Comparison of ENCODE assay signal across 29 cellular contexts in genomic region chr18:68507781-68508180, GRCh38.
DNase-seq lines count a peak whose midpoint lies in the region; ATAC-seq and TF ChIP-seq lines count a peak whose summit lies in the region.
"Had no signal": no experiment of that assay in that cellular context is flagged by ENCODE, and none has a peak within 500 bp of the region (broad histone marks: within the 10 kb centered on the region; RNA-seq: fewer than 3 reads in every experiment).

No MANE protein-coding gene starts in this region.

- H3K4me1 Mint-ChIP-seq in activated CD4-positive, alpha-beta T cell treated with anti-CD3 and anti-CD28 coated beads, Interleukin-2, amount 10 ng/mL, durations not matched to agents 24 days and 14 days, result no peaks in the 10 kb centered on the region
- H3K4me1 Mint-ChIP-seq in T-cell, result no peaks in the 10 kb centered on the region
- H3K4me1 Mint-ChIP-seq: immature natural killer cell; memory B cell; stimulated activated naive B cell treated with anti-CD40 and anti-IgM and Interleukin-4, amounts not matched to agents 10 μg/mL and 1 μg/mL and 100 μg/mL, for 72 hours had no signal

- H3K79me2 ChIP-seq in ACC112 (ENCODE audit: control insufficient read depth, insufficient read depth, low read length, unreplicated experiment), result no peaks in the 10 kb centered on the region

- DNase-seq in astrocyte of the spinal cord (ENCODE audit: low read depth, low spot score) (peak; percentile 32), fibroblast of the aortic adventitia (ENCODE audit: low read depth) (peak; percentile 49), pons (ENCODE audit: low spot score) (peak; percentile 7), occipital lobe (lab: John Stamatoyannopoulos, UW) (no peak), cerebellar cortex (ENCODE audit: low spot score) (no peak), T-cell (no peak)
- no peak for DNase-seq in activated CD4-positive, alpha-beta T cell treated with anti-CD3 and anti-CD28 coated beads, Interleukin-2, amount 10 ng/mL, durations not matched to agents 24 days and 14 days
- DNase-seq: activated CD4-positive, alpha-beta memory T cell treated with anti-CD3 and anti-CD28 coated beads for 36 hours; activated CD4-positive, CD25-positive, alpha-beta regulatory T cell treated with anti-CD3 and anti-CD28 coated beads, Interleukin-2, amount 50 U/mL, for 72 hours; activated CD8-positive, alpha-beta memory T cell treated with anti-CD3 and anti-CD28 coated beads, Interleukin-2, amount 50 U/mL, for 48 hours; activated naive CD4-positive, alpha-beta T cell treated with anti-CD3 and anti-CD28 coated beads, Interleukin-2, amount 50 U/mL, for 16 hours; colonic mucosa; effector memory CD4-positive, alpha-beta T cell; erythroblast; GOT3; immature natural killer cell; NCI-H1436 treated with DMSO at 0.1 percent for 48 hours; NCI-H226; NCI-H69; psoas muscle; SHP77; sigmoid colon; stimulated activated CD4-positive, alpha-beta T cell treated with anti-CD3 and anti-CD28 coated beads, Interleukin-15, amount 100 ng/mL, for 24 hours; stimulated activated naive B cell treated with anti-CD40 and anti-IgM and Interleukin-4, amounts not matched to agents 10 μg/mL and 1 μg/mL and 100 μg/mL, for 72 hours; upper lobe of right lung had no signal

- ATAC-seq in T-cell (replicated peaks in 1 of 4), result no peak
- ATAC-seq: left lobe of liver; psoas muscle; stimulated activated naive B cell treated with anti-CD40 and anti-IgM and Interleukin-4, amounts not matched to agents 10 μg/mL and 1 μg/mL and 100 μg/mL, for 72 hours; upper lobe of right lung had no signal

- H3K4me3 ChIP-seq in ACC112 (ENCODE audit: low read depth, low read length) (no peak overlapping the region), astrocyte of the spinal cord (ENCODE audit: low read depth, low read length) (no peak overlapping the region), fibroblast of the aortic adventitia (ENCODE audit: low read depth, low read length) (no peak overlapping the region)
- H3K4me3 ChIP-seq: colonic mucosa, psoas muscle, sigmoid colon, suprapubic skin, upper lobe of right lung had no signal

- H3K36me3 Mint-ChIP-seq in activated CD4-positive, alpha-beta T cell treated with anti-CD3 and anti-CD28 coated beads, Interleukin-2, amount 10 ng/mL, durations not matched to agents 24 days and 14 days (ENCODE audit: low read depth), result no peaks in the 10 kb centered on the region
- H3K36me3 Mint-ChIP-seq in T-cell, result no peaks in the 10 kb centered on the region
- H3K36me3 Mint-ChIP-seq: activated CD4-positive, alpha-beta memory T cell treated with anti-CD3 and anti-CD28 coated beads for 36 hours; immature natural killer cell; memory B cell; stimulated activated naive B cell treated with anti-CD40 and anti-IgM and Interleukin-4, amounts not matched to agents 10 μg/mL and 1 μg/mL and 100 μg/mL, for 72 hours had no signal

- in situ Hi-C loops in astrocyte of the spinal cord (cut with HindIII; ENCODE audit: low sequenced_read_pairs), result no loop called here

- H3K27me3 Mint-ChIP-seq in activated CD4-positive, alpha-beta T cell treated with anti-CD3 and anti-CD28 coated beads, Interleukin-2, amount 10 ng/mL, durations not matched to agents 24 days and 14 days, result no peaks in the 10 kb centered on the region
- H3K27me3 Mint-ChIP-seq in T-cell, result no peaks in the 10 kb centered on the region
- H3K27me3 Mint-ChIP-seq: activated CD4-positive, alpha-beta memory T cell treated with anti-CD3 and anti-CD28 coated beads for 36 hours; memory B cell; stimulated activated naive B cell treated with anti-CD40 and anti-IgM and Interleukin-4, amounts not matched to agents 10 μg/mL and 1 μg/mL and 100 μg/mL, for 72 hours had no signal

- H3K36me3 ChIP-seq in ACC112 (ENCODE audit: insufficient read depth, low read length), result no peaks in the 10 kb centered on the region
- H3K36me3 ChIP-seq: colonic mucosa, sigmoid colon, suprapubic skin, upper lobe of right lung had no signal

- intact Hi-C loops in activated CD4-positive, alpha-beta T cell treated with anti-CD3 and anti-CD28 coated beads, Interleukin-2, amount 10 ng/mL, durations not matched to agents 24 days and 14 days (cut with micrococcal nuclease), result no loop called here

- POLR2A ChIA-PET in T-cell (lab: Charles Lee), result no interaction called here

- H3K4me1 ChIP-seq in ACC112 (ENCODE audit: control insufficient read depth, insufficient read depth, low read length, unreplicated experiment), result no peaks in the 10 kb centered on the region
- H3K4me1 ChIP-seq: colonic mucosa, psoas muscle, suprapubic skin, upper lobe of right lung had no signal

- H3K27me3 ChIP-seq in ACC112 (ENCODE audit: insufficient read depth, low read length), result no peaks in the 10 kb centered on the region
- H3K27me3 ChIP-seq: colonic mucosa, sigmoid colon, suprapubic skin, upper lobe of right lung had no signal

- TF ChIP-seq CTCF in astrocyte of the spinal cord (IDR thresholded peaks at IDR 0.05; ENCODE audit: low read depth, low read length) (no peak), fibroblast of the aortic adventitia (IDR thresholded peaks at IDR 0.05; ENCODE audit: insufficient read depth, low read length) (no peak)

- H2AFZ ChIP-seq in ACC112 (ENCODE audit: low read length, unreplicated experiment), result peak overlapping the region; percentile 62

- H3K27ac ChIP-seq in ACC112 (ENCODE audit: low read depth, low read length), result no peak overlapping the region
- H3K27ac ChIP-seq: colonic mucosa, psoas muscle, suprapubic skin, upper lobe of right lung had no signal

- H3K27ac Mint-ChIP-seq in activated CD4-positive, alpha-beta T cell treated with anti-CD3 and anti-CD28 coated beads, Interleukin-2, amount 10 ng/mL, durations not matched to agents 24 days and 14 days, result no peak overlapping the region
- H3K27ac Mint-ChIP-seq in T-cell, result no peak overlapping the region
- H3K27ac Mint-ChIP-seq: activated CD4-positive, alpha-beta memory T cell treated with anti-CD3 and anti-CD28 coated beads for 36 hours; immature natural killer cell; memory B cell; stimulated activated naive B cell treated with anti-CD40 and anti-IgM and Interleukin-4, amounts not matched to agents 10 μg/mL and 1 μg/mL and 100 μg/mL, for 72 hours had no signal

- CTCF ChIA-PET in T-cell (lab: Charles Lee), result no interaction called here

- H3K9me3 Mint-ChIP-seq in activated CD4-positive, alpha-beta T cell treated with anti-CD3 and anti-CD28 coated beads, Interleukin-2, amount 10 ng/mL, durations not matched to agents 24 days and 14 days, result no peaks in the 10 kb centered on the region
- H3K9me3 Mint-ChIP-seq in T-cell, result peaks cover 0 to 2% (median 2%) of the 10 kb centered on the region in 3 donors
- H3K9me3 Mint-ChIP-seq: activated CD4-positive, alpha-beta memory T cell treated with anti-CD3 and anti-CD28 coated beads for 36 hours had no signal

- no peak overlapping the region for H3K4me3 Mint-ChIP-seq in activated CD4-positive, alpha-beta T cell treated with anti-CD3 and anti-CD28 coated beads, Interleukin-2, amount 10 ng/mL, durations not matched to agents 24 days and 14 days
- no peak overlapping the region for H3K4me3 Mint-ChIP-seq in T-cell
- H3K4me3 Mint-ChIP-seq: activated CD4-positive, alpha-beta memory T cell treated with anti-CD3 and anti-CD28 coated beads for 36 hours; immature natural killer cell; memory B cell; stimulated activated naive B cell treated with anti-CD40 and anti-IgM and Interleukin-4, amounts not matched to agents 10 μg/mL and 1 μg/mL and 100 μg/mL, for 72 hours had no signal

Comparison
In these comparisons a context has a peak if more than half of its experiments do, and no peak if none do; other contexts are left out.
1. DNase-seq: peak in astrocyte of the spinal cord (single experiment), fibroblast of the aortic adventitia (single experiment) and pons (single experiment); none in occipital lobe (single experiment), cerebellar cortex (single experiment), activated CD4-positive, alpha-beta T cell treated with anti-CD3 and anti-CD28 coated beads, Interleukin-2, amount 10 ng/mL, durations not matched to agents 24 days and 14 days (single experiment) and T-cell (0 of 34).